8 cellular contexts compared by ENCODE assay signal in genomic region chr17:81860756-81861568, GRCh38. TPM values are rescaled to one million over a fixed set of nuclear protein-coding genes. Genes with fewer than 3 reads are reported as not detected.
DNase-seq lines count a peak whose midpoint lies in the region; ATAC-seq, FAIRE-seq and TF ChIP-seq lines count a peak whose summit lies in the region.

No MANE protein-coding gene starts in this region.

- H3K9ac ChIP-seq in OCI-LY1 (ENCODE audit: low read length) (peak overlapping the region; percentile 67), endothelial cell of umbilical vein (replicated peaks; ENCODE audit: extremely low read depth, insufficient read depth, low read length) (peak overlapping the region; percentile 83)

- peak; percentile 100 for DNase-seq in DMS 273 (lab: John Stamatoyannopoulos, UW; ENCODE audit: unreplicated experiment)
- DNase-seq in HuH-7 (ENCODE audit: low spot score) = peak; percentile 100
- DNase-seq in activated T-cell treated with anti-CD3 and anti-CD28 coated beads for 1 hour (ENCODE audit: low read depth) = peak; percentile 98
- peak; percentile 100 for DNase-seq in endothelial cell of umbilical vein (ENCODE audit: low read depth, low spot score)
- DNase-seq in mesothelial cell of epicardium (ENCODE audit: low spot score in 2 of 2, unreplicated experiment in 2 of 2) = peak; percentile 99 to 100
- peak; percentile 97 to 99 for DNase-seq in stimulated activated CD8-positive, alpha-beta memory T cell treated with anti-CD3 and anti-CD28 coated beads, Interleukin-15, amount 100 ng/mL, for 4 hours (ENCODE audit: low read depth in 2 of 2)

- intact Hi-C loops in endothelial cell of umbilical vein (cut with micrococcal nuclease) = loop anchor here (1.0 to 2.0 kb wide), 5 partner anchors 8 to 162 kb away; partner anchors contain the start of genes ALYREF, ANAPC11, CENPX and LRRC45

- dilution Hi-C loops in endothelial cell of umbilical vein (cut with MboI; ENCODE audit: extremely low pct_ligation_motif_present, low sequenced_read_pairs) = no loop called here

- H3K27ac ChIP-seq in OCI-LY1 (ENCODE audit: low read depth, low read length, poor library complexity, severe bottlenecking) = peak overlapping the region; percentile 47
- peak overlapping the region; percentile 80 for H3K27ac ChIP-seq in endothelial cell of umbilical vein (ENCODE audit: insufficient read depth, low read depth, low read length)

- H2AFZ ChIP-seq in OCI-LY1 (ENCODE audit: low read length) (no peak overlapping the region), endothelial cell of umbilical vein (ENCODE audit: low read depth, low read length) (no peak overlapping the region)

- H4K20me1 ChIP-seq in OCI-LY1 (ENCODE audit: insufficient read depth, low read length) (no peaks in the 10 kb centered on the region), endothelial cell of umbilical vein (replicated peaks; ENCODE audit: control insufficient read depth, extremely low read depth, insufficient read depth, low read length) (no peaks in the 10 kb centered on the region)

- POLR2A ChIA-PET in endothelial cell of umbilical vein (lab: Charles Lee) = interaction anchor here (0.8 kb wide), 1 partner anchor 10 kb away, joined by 3 read pairs; no protein-coding TSS in a partner anchor

- peaks cover 43% of the 10 kb centered on the region for H3K4me1 ChIP-seq in OCI-LY1 (ENCODE audit: insufficient read depth, low read length, severe bottlenecking)
- peaks cover 20% of the 10 kb centered on the region for H3K4me1 ChIP-seq in endothelial cell of umbilical vein (ENCODE audit: control insufficient read depth, extremely low read depth, insufficient read depth, low read length)

- no peaks in the 10 kb centered on the region for H3K9me2 ChIP-seq in OCI-LY1 (ENCODE audit: low read depth, low read length)

- no peaks in the 10 kb centered on the region for H3K9me1 ChIP-seq in endothelial cell of umbilical vein (replicated peaks; ENCODE audit: control insufficient read depth, extremely low read depth, insufficient read depth, low read length)

- H3K9me3 ChIP-seq in OCI-LY1 (ENCODE audit: low read length) = no peaks in the 10 kb centered on the region
- H3K9me3 ChIP-seq in endothelial cell of umbilical vein (replicated peaks; ENCODE audit: control insufficient read depth, insufficient read depth, low read length) = no peaks in the 10 kb centered on the region

- H3K27me3 Mint-ChIP-seq in mesothelial cell of epicardium (ENCODE audit: low read depth) = peaks cover 2% of the 10 kb centered on the region

- H3K4me2 ChIP-seq in OCI-LY1 (ENCODE audit: low read length) (peak overlapping the region; percentile 59), endothelial cell of umbilical vein (ENCODE audit: insufficient read depth, low read length) (peak overlapping the region; percentile 38)

- CTCF ChIA-PET in endothelial cell of umbilical vein (lab: Charles Lee) = no interaction called here

- BruUV-seq in endothelial cell of umbilical vein (replicated peaks; lab: Mats Ljungman, UMichigan) = no TSS peak

- H3K27me3 ChIP-seq in OCI-LY1 (ENCODE audit: insufficient read depth, low read length) (no peaks in the 10 kb centered on the region), endothelial cell of umbilical vein (ENCODE audit: control insufficient read depth in 2 of 2, insufficient read depth in 2 of 2, low read length in 2 of 2) (no peaks in the 10 kb centered on the region)

- peak; percentile 68 for ATAC-seq in GM21526 (IDR thresholded peaks at IDR 0.05; ENCODE audit: low FRiP score, unreplicated experiment)

- peak overlapping the region; percentile 99 for H3K27ac Mint-ChIP-seq in mesothelial cell of epicardium

- TF ChIP-seq POLR2A in endothelial cell of umbilical vein (IDR thresholded peaks at IDR 0.05; ENCODE audit: low read depth, low read length) = peak; percentile 95

- peak; percentile 100 for FAIRE-seq in endothelial cell of umbilical vein (lab: Jason Lieb, UNC)

- no peaks in the 10 kb centered on the region for H3K9me3 Mint-ChIP-seq in mesothelial cell of epicardium

- H3K4me3 ChIP-seq in OCI-LY1 (ENCODE audit: low read depth, low read length, poor library complexity, severe bottlenecking) (peak overlapping the region; percentile 66), endothelial cell of umbilical vein (replicated peaks in 1 of 3; ENCODE audit: insufficient read depth in 1 of 3, low read depth in 1 of 3, low read length in 3 of 3) (peak overlapping the region in 2 of 3 experiments; percentile 39 to 61)

- no peaks in the 10 kb centered on the region for H3F3A ChIP-seq in OCI-LY1 (ENCODE audit: insufficient read depth, low read length)

- peaks cover 32% of the 10 kb centered on the region for H3K79me2 ChIP-seq in OCI-LY1 (ENCODE audit: insufficient read depth, low read length)
- H3K79me2 ChIP-seq in endothelial cell of umbilical vein (ENCODE audit: control insufficient read depth, insufficient read depth, low read length) = peaks cover 38% of the 10 kb centered on the region

- H3K4me3 Mint-ChIP-seq in mesothelial cell of epicardium = peak overlapping the region; percentile 88

- TF ChIP-seq CTCF in OCI-LY1 (IDR thresholded peaks at IDR 0.05; ENCODE audit: low read length) (no peak), endothelial cell of umbilical vein (IDR thresholded peaks at IDR 0.05; ENCODE audit: extremely low read depth in 1 of 2, insufficient read depth in 1 of 2, low read depth in 1 of 2, low read length in 2 of 2) (no peak), mesothelial cell of epicardium (IDR thresholded peaks at IDR 0.05; ENCODE audit: unreplicated experiment) (no peak)

- peaks cover 9% of the 10 kb centered on the region for H3K36me3 Mint-ChIP-seq in mesothelial cell of epicardium

- peaks cover 43% of the 10 kb centered on the region for H3K4me1 Mint-ChIP-seq in mesothelial cell of epicardium

- H3K36me3 ChIP-seq in OCI-LY1 (ENCODE audit: insufficient read depth, low read length) = peaks cover 54% of the 10 kb centered on the region
- H3K36me3 ChIP-seq in endothelial cell of umbilical vein (ENCODE audit: control insufficient read depth in 2 of 2, extremely low read depth in 1 of 2, insufficient read depth in 2 of 2, low read length in 2 of 2) = peaks cover 2 to 13% of the 10 kb centered on the region in 2 experiments

TF ChIP-seq in endothelial cell of umbilical vein, 7 proteins besides CTCF, POLR2A, EP300 and RAD21 (continues in another document):
- TF ChIP-seq EZH2 (IDR thresholded peaks at IDR 0.05; ENCODE audit: borderline replicate concordance, low read depth, low read length, severe bottlenecking) = peak; percentile 100

RNA-seq across cellular contexts. Expression of gene P4HB, which starts 0.6 kb away (rescaled TPM):
- 872 and 988 TPM in 2 replicates for total RNA-seq in endothelial cell of umbilical vein
- polyA plus RNA-seq in endothelial cell of umbilical vein = 156 and 201 TPM in 2 replicates
- polyA plus RNA-seq in endothelial cell of umbilical vein (2011; cell fraction: cytosol; rRNA removed) = 267 and 311 TPM in 2 replicates
- polyA plus RNA-seq in endothelial cell of umbilical vein (2011; cell fraction: nucleus; rRNA removed) = 226 and 268 TPM in 2 replicates
- 1,187 and 1,248 TPM in 2 replicates for polyA plus RNA-seq in endothelial cell of umbilical vein (2012)
- polyA minus RNA-seq in endothelial cell of umbilical vein = 283 and 318 TPM in 2 replicates
- 90.5 TPM for polyA minus RNA-seq in endothelial cell of umbilical vein (2011; cell fraction: cytosol; rRNA and poly(A)+ RNA removed)
- polyA minus RNA-seq in endothelial cell of umbilical vein (2011; cell fraction: nucleus; rRNA and poly(A)+ RNA removed) = 199 and 203 TPM in 2 replicates
- total RNA-seq in mesothelial cell of epicardium = 405 to 433 TPM (median 421 TPM) in 3 replicates

RNA-seq across cellular contexts. Expression of gene ARHGDIA, which starts 10.2 kb away (rescaled TPM):
- 617 and 645 TPM in 2 replicates for total RNA-seq in endothelial cell of umbilical vein
- polyA plus RNA-seq in endothelial cell of umbilical vein = 358 and 487 TPM in 2 replicates
- polyA plus RNA-seq in endothelial cell of umbilical vein (2011; cell fraction: cytosol; rRNA removed) = 204 and 238 TPM in 2 replicates
- 287 and 328 TPM in 2 replicates for polyA plus RNA-seq in endothelial cell of umbilical vein (2011; cell fraction: nucleus; rRNA removed)
- polyA plus RNA-seq in endothelial cell of umbilical vein (2012) = 413 and 718 TPM in 2 replicates
- 53.7 and 74.5 TPM in 2 replicates for polyA minus RNA-seq in endothelial cell of umbilical vein
- polyA minus RNA-seq in endothelial cell of umbilical vein (2011; cell fraction: cytosol; rRNA and poly(A)+ RNA removed) = 92.8 TPM
- polyA minus RNA-seq in endothelial cell of umbilical vein (2011; cell fraction: nucleus; rRNA and poly(A)+ RNA removed) = 59.1 and 110 TPM in 2 replicates
- 258 to 275 TPM (median 268 TPM) in 3 replicates for total RNA-seq in mesothelial cell of epicardium

RNA-seq across cellular contexts. Expression of gene PPP1R27, which starts 26.1 kb away (rescaled TPM):
- total RNA-seq in endothelial cell of umbilical vein (not detected in 2 replicates), mesothelial cell of epicardium (0.35 TPM in 1 of 3 replicates, not detected in the others)
- not detected in 2 replicates for polyA plus RNA-seq in endothelial cell of umbilical vein
- polyA plus RNA-seq in endothelial cell of umbilical vein (2011; cell fraction: cytosol; rRNA removed) = not detected in 2 replicates
- polyA plus RNA-seq in endothelial cell of umbilical vein (2011; cell fraction: nucleus; rRNA removed) = 0.10 TPM in 1 of 2 replicates, not detected in the other
- polyA plus RNA-seq in endothelial cell of umbilical vein (2012) = not detected in 2 replicates
- polyA minus RNA-seq in endothelial cell of umbilical vein = not detected in 2 replicates
- not detected for polyA minus RNA-seq in endothelial cell of umbilical vein (2011; cell fraction: cytosol; rRNA and poly(A)+ RNA removed)
- polyA minus RNA-seq in endothelial cell of umbilical vein (2011; cell fraction: nucleus; rRNA and poly(A)+ RNA removed) = not detected in 2 replicates

RNA-seq across cellular contexts. Expression of gene MCRIP1, which starts 27.9 kb away (rescaled TPM):
- 121 and 129 TPM in 2 replicates for total RNA-seq in endothelial cell of umbilical vein
- 205 and 281 TPM in 2 replicates for polyA plus RNA-seq in endothelial cell of umbilical vein
- polyA plus RNA-seq in endothelial cell of umbilical vein (2011; cell fraction: cytosol; rRNA removed) = 103 and 155 TPM in 2 replicates
- 72.8 and 85.4 TPM in 2 replicates for polyA plus RNA-seq in endothelial cell of umbilical vein (2011; cell fraction: nucleus; rRNA removed)
- 64.1 and 103 TPM in 2 replicates for polyA plus RNA-seq in endothelial cell of umbilical vein (2012)
- 25.0 and 30.4 TPM in 2 replicates for polyA minus RNA-seq in endothelial cell of umbilical vein
- 3.6 TPM for polyA minus RNA-seq in endothelial cell of umbilical vein (2011; cell fraction: cytosol; rRNA and poly(A)+ RNA removed)
- polyA minus RNA-seq in endothelial cell of umbilical vein (2011; cell fraction: nucleus; rRNA and poly(A)+ RNA removed) = 11.7 and 17.3 TPM in 2 replicates
- 96.2 to 104 TPM (median 103 TPM) in 3 replicates for total RNA-seq in mesothelial cell of epicardium

RNA-seq across cellular contexts. Expression of gene ALYREF, which starts 30.4 kb away (rescaled TPM):
- total RNA-seq in endothelial cell of umbilical vein = 175 and 183 TPM in 2 replicates
- 92.0 and 101 TPM in 2 replicates for polyA plus RNA-seq in endothelial cell of umbilical vein
- 141 and 155 TPM in 2 replicates for polyA plus RNA-seq in endothelial cell of umbilical vein (2011; cell fraction: cytosol; rRNA removed)
- 92.7 and 104 TPM in 2 replicates for polyA plus RNA-seq in endothelial cell of umbilical vein (2011; cell fraction: nucleus; rRNA removed)
- 107 and 129 TPM in 2 replicates for polyA plus RNA-seq in endothelial cell of umbilical vein (2012)
- polyA minus RNA-seq in endothelial cell of umbilical vein = 91.3 and 110 TPM in 2 replicates
- polyA minus RNA-seq in endothelial cell of umbilical vein (2011; cell fraction: cytosol; rRNA and poly(A)+ RNA removed) = 82.1 TPM
- 20.8 and 37.7 TPM in 2 replicates for polyA minus RNA-seq in endothelial cell of umbilical vein (2011; cell fraction: nucleus; rRNA and poly(A)+ RNA removed)
- 78.5 to 86.1 TPM (median 79.5 TPM) in 3 replicates for total RNA-seq in mesothelial cell of epicardium

Comparison
In these comparisons a context has a peak if more than half of its experiments do, and no peak if none do; other contexts are left out.
1. Peak in every context shown above with its lines: DNase-seq, ATAC-seq, H3K4me3 ChIP-seq and H3K27ac ChIP-seq.